In the genomic region with DNA sequence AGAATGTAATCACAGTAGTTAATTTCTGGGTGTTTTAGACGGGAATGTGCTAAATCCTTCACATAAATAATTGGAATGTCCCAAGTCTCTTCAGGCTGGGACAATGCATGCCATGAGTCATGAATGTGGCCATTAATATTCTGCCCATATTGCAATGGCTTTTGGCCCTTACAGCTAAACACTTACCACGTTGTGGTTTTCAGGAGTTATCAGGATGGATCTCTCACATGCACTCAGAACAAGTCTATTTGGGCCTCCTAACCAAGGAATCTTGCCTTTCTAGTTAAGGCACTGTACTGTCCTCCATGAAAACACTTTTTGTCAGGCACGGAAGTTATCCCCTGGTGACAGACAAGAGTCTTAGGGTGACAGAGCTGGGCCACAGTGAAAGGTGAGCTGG, we compare ENCODE assay signal across 20 cellular contexts. TPM values are rescaled to one million over a fixed set of nuclear protein-coding genes. Genes with fewer than 3 reads are reported as not detected.
DNase-seq lines count a peak whose midpoint lies in the region; TF ChIP-seq lines count a peak whose summit lies in the region.
"Had no signal": no experiment of that assay in that cellular context is flagged by ENCODE, and none has a peak within 500 bp of the region (broad histone marks: within the 10 kb centered on the region; RNA-seq: fewer than 3 reads in every experiment).

No MANE protein-coding gene starts in this region.

- no peaks in the 10 kb centered on the region for H3K79me2 ChIP-seq in mammary epithelial cell (ENCODE audit: insufficient read depth, low read length)
- H3K79me2 ChIP-seq in mesendoderm (ENCODE audit: control insufficient read depth, insufficient read depth, low read length), result no peaks in the 10 kb centered on the region

- BruUV-seq in mammary epithelial cell (replicated peaks; lab: Mats Ljungman, UMichigan), result no TSS peak

- H3K36me3 ChIP-seq in mammary epithelial cell (ENCODE audit: insufficient read depth, low read length), result no peaks in the 10 kb centered on the region
- H3K36me3 ChIP-seq in mesendoderm (ENCODE audit: control insufficient read depth, insufficient read depth, low read length), result no peaks in the 10 kb centered on the region
- H3K36me3 ChIP-seq: MG63 had no signal

- H3K56ac ChIP-seq in mesendoderm (ENCODE audit: low read length), result no peak overlapping the region

- H2BK5ac ChIP-seq in mesendoderm (ENCODE audit: low read length), result no peak overlapping the region

- no peak overlapping the region for H2AK5ac ChIP-seq in mesendoderm (ENCODE audit: low read length)

- H3K23ac ChIP-seq in mesendoderm (ENCODE audit: low read length), result no peak overlapping the region

- no peaks in the 10 kb centered on the region for H3K9me3 ChIP-seq in mammary epithelial cell (replicated peaks; ENCODE audit: insufficient read depth, low read length)

- no peak overlapping the region for H2AFZ ChIP-seq in mammary epithelial cell (ENCODE audit: low read depth, low read length)
- H2AFZ ChIP-seq: GM23338 had no signal

- peaks cover 11% of the 10 kb centered on the region for H3K4me1 ChIP-seq in mammary epithelial cell (ENCODE audit: insufficient read depth, low read length)
- no peaks in the 10 kb centered on the region for H3K4me1 ChIP-seq in mesendoderm (ENCODE audit: control insufficient read depth, low read depth, low read length)

- H3K4me2 ChIP-seq in mammary epithelial cell (ENCODE audit: insufficient read depth, low read depth, low read length) (no peak overlapping the region), mesendoderm (ENCODE audit: low read length) (no peak overlapping the region)
- H3K4me2 ChIP-seq: GM23338 had no signal

- H3K27me3 ChIP-seq in mammary epithelial cell (ENCODE audit: insufficient read depth, low read length) (no peaks in the 10 kb centered on the region), mesendoderm (ENCODE audit: insufficient read depth, low read length, poor library complexity) (no peaks in the 10 kb centered on the region)
- H3K27me3 ChIP-seq: MG63 had no signal

- H2BK15ac ChIP-seq in mesendoderm (replicated peaks; ENCODE audit: low read depth), result no peak overlapping the region

- intact Hi-C loops in mammary epithelial cell (cut with micrococcal nuclease), result no loop called here

- H4K5ac ChIP-seq in mesendoderm (ENCODE audit: low read length), result no peak overlapping the region

- CTCF ChIA-PET in mammary epithelial cell (lab: Charles Lee; ENCODE audit: low non-redundant PET), result no interaction called here

- H3K27ac ChIP-seq in mammary epithelial cell (ENCODE audit: insufficient read depth, low read depth, low read length), result no peak overlapping the region
- H3K27ac ChIP-seq in mesendoderm (ENCODE audit: low read depth, low read length), result no peak overlapping the region

- H4K20me1 ChIP-seq in mammary epithelial cell (ENCODE audit: insufficient read depth, low read length), result no peaks in the 10 kb centered on the region

- in situ Hi-C loops in mammary epithelial cell (cut with MboI; ENCODE audit: low sequenced_read_pairs in 2 of 2), result no loop called here

- no peaks in the 10 kb centered on the region for H3K79me1 ChIP-seq in mesendoderm (ENCODE audit: low read length)

- dilution Hi-C loops in mammary epithelial cell (cut with HindIII; ENCODE audit: low sequenced_read_pairs), result no loop called here

- H3K9ac ChIP-seq in mammary epithelial cell (ENCODE audit: insufficient read depth, low read length), result no peak overlapping the region
- H3K9ac ChIP-seq in mesendoderm (ENCODE audit: low read length), result no peak overlapping the region

- WGBS in mammary epithelial cell (ENCODE audit: low coverage, missing lambda C conversion rate), result 0% methylated on average over 3 of the region's 3 CpGs
- no CpG with 5 or more reads among the region's 3 CpGs for WGBS in mesendoderm (ENCODE audit: extremely low coverage, insufficient coverage, low lambda C conversion rate)

- H4K8ac ChIP-seq in mesendoderm (ENCODE audit: low read depth, low read length), result no peak overlapping the region

- no peak overlapping the region for H3K4ac ChIP-seq in mesendoderm (ENCODE audit: low read depth, low read length)

- H3K18ac ChIP-seq in mesendoderm (ENCODE audit: low read length), result no peak overlapping the region

- H2BK120ac ChIP-seq in mesendoderm (ENCODE audit: low read depth, low read length), result no peak overlapping the region

- no peak overlapping the region for H3K4me3 ChIP-seq in mammary epithelial cell (replicated peaks in 1 of 3; ENCODE audit: insufficient read depth in 1 of 3, low read depth in 2 of 3, low read length in 3 of 3)
- H3K4me3 ChIP-seq in mesendoderm (ENCODE audit: low read length), result no peak overlapping the region
- H3K4me3 ChIP-seq: GM23338, MG63 had no signal

- DNase-seq in Daoy (ENCODE audit: low read depth) (peak; percentile 40), LHCN-M2 (ENCODE audit: low read depth) (peak; percentile 42), mammary epithelial cell (peak; percentile 60), mesendoderm (peak; percentile 6), NCI-H2107 (lab: John Stamatoyannopoulos, UW) (no peak), NCI-H2171 (lab: John Stamatoyannopoulos, UW) (no peak), NCI-H510A (lab: John Stamatoyannopoulos, UW) (no peak)
- no peak for DNase-seq in stimulated activated CD4-positive, alpha-beta T cell treated with anti-CD3 and anti-CD28 coated beads, Interleukin-4, amount 100 ng/mL, for 24 hours
- DNase-seq: activated CD4-positive, alpha-beta T cell treated with anti-CD3 and anti-CD28 coated beads, Interleukin-2, amount 50 U/mL, for 1 hour; activated naive CD4-positive, alpha-beta T cell treated with anti-CD3 and anti-CD28 coated beads, Interleukin-2, amount 10 ng/mL, durations not matched to agents 7 days and 5 days; activated T-cell treated with anti-CD3 and anti-CD28 coated beads for 4 hours; effector CD4-positive, alpha-beta T cell; MG63; NCI-H187; NCI-H510A treated with DMSO at 0.1 percent for 48 hours had no signal

- no peak for TF ChIP-seq CTCF in mammary epithelial cell (conservative IDR thresholded peaks at IDR 0.05 in 1 of 2, IDR thresholded peaks at IDR 0.05 in 1 of 2; ENCODE audit: extremely low read depth in 1 of 2, insufficient read depth in 1 of 2, low read depth in 1 of 2, low read length in 2 of 2)

RNA-seq across cellular contexts. Expression of a gene that starts 32.7 kb away (rescaled TPM):
- not detected in 2 replicates for total RNA-seq in Daoy (2014; rRNA removed; shearing (Covaris generic))
- total RNA-seq in LHCN-M2 (2014; rRNA removed) (not detected in 2 replicates), mammary epithelial cell (not detected)
- polyA plus RNA-seq in LHCN-M2 (2012), result not detected
- not detected for polyA plus RNA-seq in mammary epithelial cell
- polyA minus RNA-seq in mammary epithelial cell, result not detected
- not detected for polyA plus RNA-seq in mesendoderm (2013, experiment 1 of 2)
- polyA plus RNA-seq in mesendoderm (2013, experiment 2 of 2), result not detected
- total RNA-seq: bronchial epithelial cell; GM23338; lower leg skin; natural killer cell treated with Interleukin-12 subunit alpha and Interleukin-12 subunit beta and Interleukin-15 and Interleukin-18, amount 100 ng/mL, for 72 hours; pulmonary artery endothelial cell had no signal

RNA-seq across cellular contexts. Expression of a gene that starts 54.3 kb away (rescaled TPM):
- not detected in 2 replicates for total RNA-seq in Daoy (2014; rRNA removed; shearing (Covaris generic))
- 0.46 TPM in 1 of 2 replicates, not detected in the other for total RNA-seq in LHCN-M2 (2014; rRNA removed)
- polyA plus RNA-seq in LHCN-M2 (2012), result 0.19 TPM
- 1 to 10 TPM in 1 of 2 donors, under 1 TPM in 1; 0.12 to 3.0 TPM for total RNA-seq in mammary epithelial cell
- polyA plus RNA-seq in mammary epithelial cell, result 0.75 TPM
- not detected for polyA minus RNA-seq in mammary epithelial cell
- polyA plus RNA-seq in mesendoderm (2013, experiment 1 of 2), result not detected
- polyA plus RNA-seq in mesendoderm (2013, experiment 2 of 2), result not detected
- total RNA-seq: bronchial epithelial cell; GM23338; natural killer cell treated with Interleukin-12 subunit alpha and Interleukin-12 subunit beta and Interleukin-15 and Interleukin-18, amount 100 ng/mL, for 72 hours; pulmonary artery endothelial cell had no signal

Comparison
In these comparisons a context has a peak if more than half of its experiments do, and no peak if none do; other contexts are left out.
1. DNase-seq: peak in Daoy (single experiment), LHCN-M2 (single experiment), mammary epithelial cell (single experiment) and mesendoderm (single experiment); none in NCI-H2107 (single experiment), NCI-H2171 (single experiment), NCI-H510A (single experiment) and stimulated activated CD4-positive, alpha-beta T cell treated with anti-CD3 and anti-CD28 coated beads, Interleukin-4, amount 100 ng/mL, for 24 hours (single experiment).